Comparison of ENCODE assay signal across 14 cellular contexts in genomic region chr22:44147821-44148574, GRCh38. TPM values are rescaled to one million over a fixed set of nuclear protein-coding genes. Genes with fewer than 3 reads are reported as not detected.
DNase-seq lines count a peak whose midpoint lies in the region; ATAC-seq, FAIRE-seq and TF ChIP-seq lines count a peak whose summit lies in the region.
"Had no signal": no experiment of that assay in that cellular context is flagged by ENCODE, and none has a peak within 500 bp of the region (broad histone marks: within the 10 kb centered on the region; RNA-seq: fewer than 3 reads in every experiment).

No MANE protein-coding gene starts in this region.

- H3K9me3 ChIP-seq in astrocyte (ENCODE audit: insufficient read depth, low read depth, low read length) (no peaks in the 10 kb centered on the region), iPS-20b (ENCODE audit: insufficient read depth, low read depth, low read length) (no peaks in the 10 kb centered on the region), sigmoid colon (no peaks in the 10 kb centered on the region)
- H3K9me3 ChIP-seq: esophagus muscularis mucosa had no signal

- peak overlapping the region; percentile 45 for H3K27ac Mint-ChIP-seq in astrocyte (ENCODE audit: unreplicated experiment)
- H3K27ac Mint-ChIP-seq in activated CD4-positive, alpha-beta memory T cell treated with anti-CD3 and anti-CD28 coated beads, Interleukin-2, amount 10 ng/mL, durations not matched to agents 7 days and 5 days = no peak overlapping the region

- H3K9me3 Mint-ChIP-seq in astrocyte (ENCODE audit: unreplicated experiment) = peaks cover 1% of the 10 kb centered on the region
- peaks cover 3% of the 10 kb centered on the region for H3K9me3 Mint-ChIP-seq in activated CD4-positive, alpha-beta memory T cell treated with anti-CD3 and anti-CD28 coated beads, Interleukin-2, amount 10 ng/mL, durations not matched to agents 7 days and 5 days

- TF ChIP-seq EP300 in sigmoid colon (IDR thresholded peaks at IDR 0.05) = peak in 2 of 4 donors; percentile 12 to 47

- H3K36me3 ChIP-seq in astrocyte (ENCODE audit: insufficient read depth, low read length) (no peaks in the 10 kb centered on the region), iPS-20b (ENCODE audit: insufficient read depth, low read depth, low read length) (no peaks in the 10 kb centered on the region), sigmoid colon (no peaks in the 10 kb centered on the region)

- H3K27ac ChIP-seq in astrocyte (ENCODE audit: low read depth, low read length) (peak overlapping the region; percentile 43), iPS-20b (ENCODE audit: low read length) (peak overlapping the region; percentile 80), sigmoid colon (peak overlapping the region in 3 of 4 donors; percentile 67 to 83 (median 82)), foreskin keratinocyte (no peak overlapping the region)

- CTCF ChIA-PET in activated CD4-positive, alpha-beta memory T cell treated with anti-CD3 and anti-CD28 coated beads, Interleukin-2, amount 10 ng/mL, durations not matched to agents 7 days and 5 days (lab: Charles Lee) = no interaction called here

- peak overlapping the region; percentile 21 for H3K9ac ChIP-seq in astrocyte (ENCODE audit: low read length)
- peak overlapping the region; percentile 79 for H3K9ac ChIP-seq in iPS-20b (ENCODE audit: low read depth, low read length)

- POLR2A ChIA-PET in activated CD4-positive, alpha-beta memory T cell treated with anti-CD3 and anti-CD28 coated beads, Interleukin-2, amount 10 ng/mL, durations not matched to agents 7 days and 5 days (lab: Charles Lee) = no interaction called here

- no peak overlapping the region for H2AFZ ChIP-seq in astrocyte (ENCODE audit: low read depth, low read length)

- ATAC-seq in foreskin keratinocyte = no peak

- H3K4me2 ChIP-seq in astrocyte (ENCODE audit: low read length) = peak overlapping the region; percentile 58

- peaks cover 17% of the 10 kb centered on the region for H3K4me1 Mint-ChIP-seq in astrocyte (ENCODE audit: low read depth, unreplicated experiment)
- H3K4me1 Mint-ChIP-seq in activated CD4-positive, alpha-beta memory T cell treated with anti-CD3 and anti-CD28 coated beads, Interleukin-2, amount 10 ng/mL, durations not matched to agents 7 days and 5 days = no peaks in the 10 kb centered on the region

- H3K4me3 Mint-ChIP-seq in astrocyte (ENCODE audit: unreplicated experiment) = no peak overlapping the region
- H3K4me3 Mint-ChIP-seq in activated CD4-positive, alpha-beta memory T cell treated with anti-CD3 and anti-CD28 coated beads, Interleukin-2, amount 10 ng/mL, durations not matched to agents 7 days and 5 days = no peak overlapping the region

- peaks cover 6% of the 10 kb centered on the region for H4K20me1 ChIP-seq in astrocyte (ENCODE audit: insufficient read depth, low read length)

- 45 to 60% methylated on average over 27 of the region's 27 CpGs for WGBS in sigmoid colon, 2 donors

- peaks cover 1% of the 10 kb centered on the region for H3K36me3 Mint-ChIP-seq in astrocyte (ENCODE audit: low read depth, unreplicated experiment)
- H3K36me3 Mint-ChIP-seq in activated CD4-positive, alpha-beta memory T cell treated with anti-CD3 and anti-CD28 coated beads, Interleukin-2, amount 10 ng/mL, durations not matched to agents 7 days and 5 days (ENCODE audit: low read depth) = no peaks in the 10 kb centered on the region

- FAIRE-seq in astrocyte (lab: Jason Lieb, UNC) = peak; percentile 20
- FAIRE-seq: bronchial epithelial cell had no signal

- H3K27me3 Mint-ChIP-seq in astrocyte (ENCODE audit: low read depth, unreplicated experiment) = peaks cover 23% of the 10 kb centered on the region
- H3K27me3 Mint-ChIP-seq in activated CD4-positive, alpha-beta memory T cell treated with anti-CD3 and anti-CD28 coated beads, Interleukin-2, amount 10 ng/mL, durations not matched to agents 7 days and 5 days = no peaks in the 10 kb centered on the region

- H3K4me1 ChIP-seq in astrocyte (ENCODE audit: insufficient read depth, low read length) (peaks cover 26% of the 10 kb centered on the region), iPS-20b (ENCODE audit: insufficient read depth, low read length) (peaks cover 32% of the 10 kb centered on the region), sigmoid colon (peaks cover 0 to 72% (median 65%) of the 10 kb centered on the region in 4 donors), foreskin keratinocyte (no peaks in the 10 kb centered on the region)

- intact Hi-C loops in sigmoid colon (cut with DNase I) = loop anchor here (5.0 to 10.0 kb wide), 4 partner anchors 124 to 209 kb away; no protein-coding TSS in a partner anchor

- H3K27me3 ChIP-seq in astrocyte (ENCODE audit: insufficient read depth, low read length) (no peaks in the 10 kb centered on the region), iPS-20b (ENCODE audit: insufficient read depth, low read length) (0 out of 2 replicates have a peak, but pooled peaks cover 8% of the 10 kb centered on the region), sigmoid colon (no peaks in the 10 kb centered on the region), foreskin keratinocyte (no peaks in the 10 kb centered on the region)
- H3K27me3 ChIP-seq: esophagus muscularis mucosa had no signal

- no peak overlapping the region for H3K4me3 ChIP-seq in astrocyte (ENCODE audit: insufficient read depth, low read depth, low read length)
- peak overlapping the region; percentile 53; the same call in 1 of the 2 replicates for H3K4me3 ChIP-seq in iPS-20b (ENCODE audit: low read length)
- H3K4me3 ChIP-seq in sigmoid colon = no peak overlapping the region
- H3K4me3 ChIP-seq: esophagus muscularis mucosa had no signal

- TF ChIP-seq CTCF in astrocyte (IDR thresholded peaks at IDR 0.05; ENCODE audit: insufficient read depth, low read depth, low read length) (no peak), sigmoid colon (IDR thresholded peaks at IDR 0.05) (peak in 1 of 4 experiments; percentile 15), GM20000 (IDR thresholded peaks at IDR 0.05; ENCODE audit: extremely low read depth, missing control alignments) (no peak), foreskin keratinocyte (conservative IDR thresholded peaks at IDR 0.05) (no peak)

- TF ChIP-seq POLR2A in sigmoid colon (IDR thresholded peaks at IDR 0.05) = no peak

- no peaks in the 10 kb centered on the region for H3K79me2 ChIP-seq in astrocyte (ENCODE audit: insufficient read depth, low read length)

- DNase-seq in GM03348 (ENCODE audit: low spot score) (peak; percentile 30), astrocyte (ENCODE audit: low read depth) (peak; percentile 82), sigmoid colon (peak; percentile 86), GM20000 (ENCODE audit: low spot score) (no peak), foreskin keratinocyte (no peak), KG1 (lab: John Stamatoyannopoulos, UW) (no peak)
- DNase-seq in activated CD4-positive, alpha-beta memory T cell treated with anti-CD3 and anti-CD28 coated beads, Interleukin-2, amount 10 ng/mL, durations not matched to agents 7 days and 5 days = no peak
- DNase-seq: activated CD4-positive, alpha-beta T cell treated with anti-CD3 and anti-CD28 coated beads for 4 hours; activated effector memory CD4-positive, alpha-beta T cell treated with Interleukin-2 at 50 U/mL for 16 hours; SW 1271 had no signal

RNA-seq across cellular contexts. Expression of gene PARVG, which starts 32.7 kb away (rescaled TPM):
- total RNA-seq in astrocyte = 0.23 TPM in 1 of 2 replicates, not detected in the other
- 10 to 100 TPM in 2 of 4 donors, 1 to 10 TPM in 2; 8.9 to 65.1 (median 12.3) TPM for total RNA-seq in sigmoid colon
- 10 to 100 TPM in 1 of 3 donors, 1 to 10 TPM in 2; 3.0 to 42.5 (median 4.4) TPM for polyA plus RNA-seq in sigmoid colon
- not detected in 2 replicates for total RNA-seq in foreskin keratinocyte
- not detected in 2 replicates for polyA plus RNA-seq in foreskin keratinocyte
- 100 to 1,000 TPM; 123 to 128 TPM for total RNA-seq in activated CD4-positive, alpha-beta memory T cell treated with anti-CD3 and anti-CD28 coated beads, Interleukin-2, amount 10 ng/mL, durations not matched to agents 7 days and 5 days
- total RNA-seq: bronchial epithelial cell, LHCN-M2 had no signal

Comparison
In these comparisons a context has a peak if more than half of its experiments do, and no peak if none do; other contexts are left out.
1. DNase-seq: peak in GM03348 (single experiment), astrocyte (single experiment) and sigmoid colon (single experiment); none in GM20000 (single experiment), foreskin keratinocyte (0 of 2), KG1 (single experiment) and activated CD4-positive, alpha-beta memory T cell treated with anti-CD3 and anti-CD28 coated beads, Interleukin-2, amount 10 ng/mL, durations not matched to agents 7 days and 5 days (single experiment).